Comparison of ENCODE assay signal across 8 cellular contexts in the genomic region with DNA sequence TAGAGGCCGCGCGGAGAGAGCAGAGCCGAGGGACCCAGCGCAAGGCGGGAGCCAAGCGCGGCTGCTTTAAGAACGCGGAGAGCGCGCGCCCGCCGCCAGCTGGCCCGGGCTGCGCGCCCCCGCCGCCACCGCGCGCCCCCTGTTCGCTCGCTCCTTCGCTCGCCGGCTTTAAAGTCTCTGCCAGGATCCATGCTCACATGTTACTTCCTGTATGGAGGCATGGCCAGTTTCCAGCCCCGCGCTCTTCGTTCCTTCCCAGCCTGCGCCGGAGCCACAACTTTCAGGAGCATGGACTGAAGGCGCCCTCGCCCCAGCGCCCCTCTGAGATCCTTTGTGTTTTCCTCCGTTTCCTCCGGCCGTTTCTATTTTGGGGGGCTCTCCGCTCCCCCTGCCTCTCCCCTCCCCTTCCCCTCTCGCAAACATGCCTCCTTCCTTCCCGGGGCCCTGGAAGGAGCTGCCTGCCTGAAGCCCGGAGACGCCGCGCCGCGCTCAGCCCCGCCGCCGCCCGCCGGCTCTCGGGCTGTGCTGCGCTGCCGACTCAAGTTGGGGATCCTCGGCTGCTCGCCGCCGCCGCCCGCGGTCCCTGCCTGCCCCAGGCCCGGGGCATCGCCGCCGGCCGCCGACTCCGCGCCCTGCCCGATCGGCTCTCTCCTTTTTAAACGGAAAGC. TPM values are rescaled to one million over a fixed set of nuclear protein-coding genes. Genes with fewer than 3 reads are reported as not detected.
A peak's percentile ranks its signal among the peaks of the same experiment; 100 is the strongest.
DNase-seq lines count a peak whose midpoint lies in the region; ATAC-seq and TF ChIP-seq lines count a peak whose summit lies in the region.

A gene (plus strand): TSS at position 198 of the 668 bp plus-strand sequence. CDS start 717 bp downstream, outside the sequence.

- H3K27ac ChIP-seq in HUES6 (ENCODE audit: low read depth, low read length) (peak within 1 kb of the TSS; percentile 99), Peyer's patch (peak within 1 kb of the TSS; percentile 69 to 99 (median 87)), caudate nucleus (ENCODE audit: low read depth, low read length) (peak within 1 kb of the TSS; percentile 86)

- H3K4me1 ChIP-seq in HUES6 (ENCODE audit: control insufficient read depth, insufficient read depth, low read length): peaks cover 28% of the 10 kb centered on the region
- H3K4me1 ChIP-seq in Peyer's patch: peaks cover 0 to 8% (median 2%) of the 10 kb centered on the region in 4 donors

- peak; percentile 57 for ATAC-seq in GM19372 (IDR thresholded peaks at IDR 0.05; ENCODE audit: low read depth, unreplicated experiment)

- H3K9me3 ChIP-seq in HUES6 (ENCODE audit: control insufficient read depth, insufficient read depth, low read depth, low read length) (peaks cover 10% of the 10 kb centered on the region), Peyer's patch (no peaks in the 10 kb centered on the region)

- DNase-seq in COR-L47 (lab: John Stamatoyannopoulos, UW) (peak; percentile 77), Peyer's patch (peak; percentile 35 to 89 (median 88)), caudate nucleus (lab: John Stamatoyannopoulos, UW) (peak in 56 of 61 donors; percentile 3 to 86 (median 68)), inferior parietal cortex (ENCODE audit: extremely low spot score) (peak; percentile 72), skeletal muscle cell (ENCODE audit: low read depth) (peak; percentile 84), GDM1 (lab: John Stamatoyannopoulos, UW) (no peak)

- H3K9ac ChIP-seq in HUES6 (ENCODE audit: low read length): peak within 1 kb of the TSS; percentile 99

- H3K27me3 ChIP-seq in HUES6 (ENCODE audit: control insufficient read depth, insufficient read depth, low read length) (no peaks in the 10 kb centered on the region), Peyer's patch (no peaks in the 10 kb centered on the region)

- H3K36me3 ChIP-seq in HUES6 (ENCODE audit: control insufficient read depth, insufficient read depth, low read length) (peaks cover 15% of the 10 kb centered on the region; the same call in 1 of the 2 replicates), Peyer's patch (no peaks in the 10 kb centered on the region)

- H3K4me3 ChIP-seq in HUES6 (ENCODE audit: low read depth, low read length) (peak within 1 kb of the TSS; percentile 94), Peyer's patch (peak within 1 kb of the TSS; percentile 48 to 74 (median 66)), skeletal muscle cell (ENCODE audit: low read depth, low read length) (peak within 1 kb of the TSS; percentile 62)

- TF ChIP-seq POLR2A in Peyer's patch (IDR thresholded peaks at IDR 0.05): peak; percentile 74 to 76

- TF ChIP-seq CTCF in Peyer's patch (IDR thresholded peaks at IDR 0.05): no peak

RNA-seq across cellular contexts. Expression of the gene that starts here (rescaled TPM):
- 10 to 100 TPM; 33.5 to 56.6 (median 46.9) TPM for total RNA-seq in Peyer's patch
